9 cellular contexts compared by ENCODE assay signal in genomic region chr17:38706625-38707298, GRCh38. TPM values are rescaled to one million over a fixed set of nuclear protein-coding genes. Genes with fewer than 3 reads are reported as not detected.
DNase-seq lines count a peak whose midpoint lies in the region; ATAC-seq, FAIRE-seq and TF ChIP-seq lines count a peak whose summit lies in the region.
"Had no signal": no experiment of that assay in that cellular context is flagged by ENCODE, and none has a peak within 500 bp of the region (broad histone marks: within the 10 kb centered on the region; RNA-seq: fewer than 3 reads in every experiment).

No MANE protein-coding gene starts in this region.

- TF ChIP-seq POLR2A in A549 (IDR thresholded peaks at IDR 0.05; ENCODE audit: low read length), result no peak

- H3K36me3 Mint-ChIP-seq in activated T-helper 17 cell treated with anti-CD3 and anti-CD28 coated beads, Interleukin-2, amount 50 U/mL, for 72 hours (ENCODE audit: low read depth), result peaks cover 90% of the 10 kb centered on the region

- peak overlapping the region; percentile 82 to 98; a peak in 4 of 6 replicates for H3K27ac ChIP-seq in A549
- peak overlapping the region in 1 of 2 donors; percentile 70 for H3K27ac ChIP-seq in small intestine (ENCODE audit: low read depth in 1 of 2, low read length in 1 of 2)

- TF ChIP-seq EP300 in A549 (IDR thresholded peaks at IDR 0.05), result no peak

- ATAC-seq in A549 (no peak), GM19463 (IDR thresholded peaks at IDR 0.05; ENCODE audit: unreplicated experiment) (no peak), HG02870 (IDR thresholded peaks at IDR 0.05; ENCODE audit: unreplicated experiment) (no peak)
- ATAC-seq in activated T-helper 17 cell treated with anti-CD3 and anti-CD28 coated beads, Interleukin-2, amount 50 U/mL, for 72 hours (replicated peaks), result no peak

- CTCF ChIA-PET in A549 (lab: Yijun Ruan, JAX), result interaction anchor here (0.9 to 5.7 kb wide), 8 partner anchors 9 to 30 kb away, joined by 3 to 64 read pairs (median 6); no protein-coding TSS in a partner anchor

- TF ChIP-seq RAD21 in A549 (conservative IDR thresholded peaks at IDR 0.05 in 1 of 2, IDR thresholded peaks at IDR 0.05 in 1 of 2), result no peak

- H3K4me2 ChIP-seq in A549, result peak overlapping the region; percentile 92

- no peaks in the 10 kb centered on the region for H3K9me3 ChIP-seq in A549
- no peaks in the 10 kb centered on the region for H3K9me3 ChIP-seq in small intestine (ENCODE audit: control insufficient read depth, low read depth)

- H3K4me3 ChIP-seq in A549 (peak overlapping the region; percentile 94), small intestine (ENCODE audit: low read depth in 1 of 2, low read length in 2 of 2) (peak overlapping the region in 1 of 2 donors; percentile 90)

- no peaks in the 10 kb centered on the region for H3K36me3 ChIP-seq in small intestine (ENCODE audit: control insufficient read depth in 2 of 2, insufficient read depth in 2 of 2, low read length in 2 of 2)

- no peaks in the 10 kb centered on the region for H3K27me3 ChIP-seq in small intestine (ENCODE audit: control insufficient read depth in 2 of 2, insufficient read depth in 2 of 2, low read length in 2 of 2)

- no peak for FAIRE-seq in A549 (lab: Jason Lieb, UNC)
- no peak for FAIRE-seq in small intestine (lab: Jason Lieb, UNC)
- FAIRE-seq: GM18507 had no signal

- H3K4me1 ChIP-seq in A549 (peaks cover 33% of the 10 kb centered on the region), small intestine (ENCODE audit: control insufficient read depth in 2 of 2, insufficient read depth in 1 of 2, low read depth in 1 of 2, low read length in 1 of 2) (no peaks in the 10 kb centered on the region)

- no peaks in the 10 kb centered on the region for H3K9me3 Mint-ChIP-seq in activated T-helper 17 cell treated with anti-CD3 and anti-CD28 coated beads, Interleukin-2, amount 50 U/mL, for 72 hours

- 67% methylated on average over 14 of the region's 14 CpGs for WGBS in A549 (ENCODE audit: missing lambda C conversion rate)
- 5 to 14% (median 9%) methylated on average over 14 of the region's 14 CpGs for WGBS in small intestine, 3 donors

- H3K4me1 Mint-ChIP-seq in activated T-helper 17 cell treated with anti-CD3 and anti-CD28 coated beads, Interleukin-2, amount 50 U/mL, for 72 hours, result peaks cover 32% of the 10 kb centered on the region

- no peak for TF ChIP-seq CTCF in A549 (IDR thresholded peaks at IDR 0.05)

- no peak for DNase-seq in A549 (ENCODE audit: low read depth in 1 of 2, low spot score in 1 of 2)
- peak; percentile 72 for DNase-seq in HT-29 (ENCODE audit: low spot score)
- DNase-seq in hepatic stellate cell (ENCODE audit: low spot score), result peak; percentile 45
- peak; percentile 45 for DNase-seq in small intestine
- DNase-seq in NCI-H187 treated with DMSO at 0.1 percent for 48 hours (lab: John Stamatoyannopoulos, UW), result no peak

- H3K27ac Mint-ChIP-seq in activated T-helper 17 cell treated with anti-CD3 and anti-CD28 coated beads, Interleukin-2, amount 50 U/mL, for 72 hours, result peak overlapping the region; percentile 94

- peak overlapping the region; percentile 96 for H3K4me3 Mint-ChIP-seq in activated T-helper 17 cell treated with anti-CD3 and anti-CD28 coated beads, Interleukin-2, amount 50 U/mL, for 72 hours

- POLR2A ChIA-PET in A549 (lab: Yijun Ruan, JAX), result interaction anchor here (0.6 to 1.8 kb wide), 2 partner anchors 24 to 45 kb away, joined by 3 to 5 read pairs; no protein-coding TSS in a partner anchor

- no peaks in the 10 kb centered on the region for H3K27me3 Mint-ChIP-seq in activated T-helper 17 cell treated with anti-CD3 and anti-CD28 coated beads, Interleukin-2, amount 50 U/mL, for 72 hours

TF ChIP-seq in A549, 52 proteins besides CTCF, POLR2A, EP300 and RAD21:
- TF ChIP-seq EHMT2 (IDR thresholded peaks at IDR 0.05; ENCODE audit: low read depth) (no peak), EHF (CRISPR knock-in tag; IDR thresholded peaks at IDR 0.05) (no peak), SMC3 (IDR thresholded peaks at IDR 0.05) (no peak), GATA3 (IDR thresholded peaks at IDR 0.05; ENCODE audit: borderline replicate concordance) (no peak), PBX3 (IDR thresholded peaks at IDR 0.05) (no peak), ATOH8 (CRISPR knock-in tag; IDR thresholded peaks at IDR 0.05; ENCODE audit: low read depth) (no peak), POLR2AphosphoS2 (conservative IDR thresholded peaks at IDR 0.05; ENCODE audit: low read length) (no peak)

RNA-seq across cellular contexts. Expression of gene MLLT6, which starts 1.7 kb away (rescaled TPM):
- polyA plus RNA-seq in A549 (2011; rRNA removed) (24.2 and 28.9 TPM in 2 replicates), A549 (2017; fragmentation: RNase III; extraction: RNeasy Plus Mini Kit Qiagen cat#74134 plus additional on column Dnase treatment) (24.6 to 29.9 TPM (median 28.3 TPM) in 3 replicates), small intestine (10 to 100 TPM; 19.5 to 48.2 (median 30.0) TPM)
- 25.0 and 29.5 TPM in 2 replicates for polyA plus RNA-seq in A549 (2012; cell fraction: cytosol; rRNA removed)
- polyA plus RNA-seq in A549 (2012; cell fraction: nucleus; rRNA removed), result 62.5 and 83.6 TPM in 2 replicates
- polyA minus RNA-seq in A549 (2011; rRNA and poly(A)+ RNA removed), result 37.2 and 41.1 TPM in 2 replicates
- 219 and 252 TPM in 2 replicates for total RNA-seq in HT-29 (2014; rRNA removed; shearing (Covaris generic))
- total RNA-seq in activated T-helper 17 cell treated with anti-CD3 and anti-CD28 coated beads, Interleukin-2, amount 50 U/mL, for 72 hours, result 100 to 1,000 TPM; 232 to 395 TPM

RNA-seq across cellular contexts. Expression of gene CISD3, which starts 23.4 kb away (rescaled TPM):
- 24.5 and 32.6 TPM in 2 replicates for polyA plus RNA-seq in A549 (2011; rRNA removed)
- 41.3 and 55.7 TPM in 2 replicates for polyA plus RNA-seq in A549 (2012; cell fraction: cytosol; rRNA removed)
- polyA plus RNA-seq in A549 (2012; cell fraction: nucleus; rRNA removed), result 21.1 and 28.7 TPM in 2 replicates
- 33.0 to 35.4 TPM (median 34.3 TPM) in 3 replicates for polyA plus RNA-seq in A549 (2017; fragmentation: RNase III; extraction: RNeasy Plus Mini Kit Qiagen cat#74134 plus additional on column Dnase treatment)
- polyA minus RNA-seq in A549 (2011; rRNA and poly(A)+ RNA removed), result 12.7 and 18.5 TPM in 2 replicates
- 54.0 and 100 TPM in 2 replicates for total RNA-seq in HT-29 (2014; rRNA removed; shearing (Covaris generic))
- 10 to 100 TPM; 36.1 to 57.3 TPM for total RNA-seq in activated T-helper 17 cell treated with anti-CD3 and anti-CD28 coated beads, Interleukin-2, amount 50 U/mL, for 72 hours
- polyA plus RNA-seq in small intestine, result 100 to 1,000 TPM; 128 to 186 (median 135) TPM

RNA-seq across cellular contexts. Expression of gene EPOP, which starts 32.0 kb away (rescaled TPM):
- polyA plus RNA-seq in A549 (2011; rRNA removed) (4.6 and 5.1 TPM in 2 replicates), A549 (2017; fragmentation: RNase III; extraction: RNeasy Plus Mini Kit Qiagen cat#74134 plus additional on column Dnase treatment) (11.2 to 12.3 TPM (median 12.1 TPM) in 3 replicates), small intestine (1 to 10 TPM in 1 of 3 donors, under 1 TPM in 1, not detected in 1; 0.22 to 1.3 TPM)
- polyA plus RNA-seq in A549 (2012; cell fraction: cytosol; rRNA removed), result 6.0 and 8.6 TPM in 2 replicates
- polyA plus RNA-seq in A549 (2012; cell fraction: nucleus; rRNA removed), result 5.4 and 6.3 TPM in 2 replicates
- 4.1 and 4.2 TPM in 2 replicates for polyA minus RNA-seq in A549 (2011; rRNA and poly(A)+ RNA removed)
- total RNA-seq in HT-29 (2014; rRNA removed; shearing (Covaris generic)), result 11.1 and 13.9 TPM in 2 replicates
- 10 to 100 TPM; 29.6 to 39.1 TPM for total RNA-seq in activated T-helper 17 cell treated with anti-CD3 and anti-CD28 coated beads, Interleukin-2, amount 50 U/mL, for 72 hours

RNA-seq across cellular contexts. Expression of gene PCGF2, which starts 41.4 kb away (rescaled TPM):
- polyA plus RNA-seq in A549 (2011; rRNA removed) (19.9 and 21.2 TPM in 2 replicates), A549 (2017; fragmentation: RNase III; extraction: RNeasy Plus Mini Kit Qiagen cat#74134 plus additional on column Dnase treatment) (33.9 to 43.6 TPM (median 42.5 TPM) in 3 replicates), small intestine (10 to 100 TPM in 2 of 3 donors, 1 to 10 TPM in 1; 7.6 to 30.2 (median 16.7) TPM)
- polyA plus RNA-seq in A549 (2012; cell fraction: cytosol; rRNA removed), result 44.9 and 56.9 TPM in 2 replicates
- polyA plus RNA-seq in A549 (2012; cell fraction: nucleus; rRNA removed), result 70.5 and 88.3 TPM in 2 replicates
- 30.6 and 31.4 TPM in 2 replicates for polyA minus RNA-seq in A549 (2011; rRNA and poly(A)+ RNA removed)
- total RNA-seq in HT-29 (2014; rRNA removed; shearing (Covaris generic)), result 8.7 and 18.9 TPM in 2 replicates
- 1 to 10 TPM; 1.6 to 4.3 TPM for total RNA-seq in activated T-helper 17 cell treated with anti-CD3 and anti-CD28 coated beads, Interleukin-2, amount 50 U/mL, for 72 hours

RNA-seq across cellular contexts. Expression of gene PSMB3, which starts 45.8 kb away (rescaled TPM):
- polyA plus RNA-seq in A549 (2011; rRNA removed) (417 and 467 TPM in 2 replicates), A549 (2017; fragmentation: RNase III; extraction: RNeasy Plus Mini Kit Qiagen cat#74134 plus additional on column Dnase treatment) (463 to 466 TPM (median 465 TPM) in 3 replicates), small intestine (100 to 1,000 TPM; 243 to 310 (median 253) TPM)
- 1,169 and 1,263 TPM in 2 replicates for polyA plus RNA-seq in A549 (2012; cell fraction: cytosol; rRNA removed)
- 923 and 1,034 TPM in 2 replicates for polyA plus RNA-seq in A549 (2012; cell fraction: nucleus; rRNA removed)
- polyA minus RNA-seq in A549 (2011; rRNA and poly(A)+ RNA removed), result 409 and 535 TPM in 2 replicates
- total RNA-seq in HT-29 (2014; rRNA removed; shearing (Covaris generic)), result 828 and 837 TPM in 2 replicates
- total RNA-seq in activated T-helper 17 cell treated with anti-CD3 and anti-CD28 coated beads, Interleukin-2, amount 50 U/mL, for 72 hours, result 100 to 1,000 TPM; 235 to 375 TPM

Comparison
In these comparisons a context has a peak if more than half of its experiments do, and no peak if none do; other contexts are left out.
1. DNase-seq: peak in HT-29 (single experiment), hepatic stellate cell (single experiment) and small intestine (single experiment); none in A549 (0 of 2) and NCI-H187 treated with DMSO at 0.1 percent for 48 hours (single experiment).